Comparison of ENCODE assay signal across 1 cellular context in the genomic region with DNA sequence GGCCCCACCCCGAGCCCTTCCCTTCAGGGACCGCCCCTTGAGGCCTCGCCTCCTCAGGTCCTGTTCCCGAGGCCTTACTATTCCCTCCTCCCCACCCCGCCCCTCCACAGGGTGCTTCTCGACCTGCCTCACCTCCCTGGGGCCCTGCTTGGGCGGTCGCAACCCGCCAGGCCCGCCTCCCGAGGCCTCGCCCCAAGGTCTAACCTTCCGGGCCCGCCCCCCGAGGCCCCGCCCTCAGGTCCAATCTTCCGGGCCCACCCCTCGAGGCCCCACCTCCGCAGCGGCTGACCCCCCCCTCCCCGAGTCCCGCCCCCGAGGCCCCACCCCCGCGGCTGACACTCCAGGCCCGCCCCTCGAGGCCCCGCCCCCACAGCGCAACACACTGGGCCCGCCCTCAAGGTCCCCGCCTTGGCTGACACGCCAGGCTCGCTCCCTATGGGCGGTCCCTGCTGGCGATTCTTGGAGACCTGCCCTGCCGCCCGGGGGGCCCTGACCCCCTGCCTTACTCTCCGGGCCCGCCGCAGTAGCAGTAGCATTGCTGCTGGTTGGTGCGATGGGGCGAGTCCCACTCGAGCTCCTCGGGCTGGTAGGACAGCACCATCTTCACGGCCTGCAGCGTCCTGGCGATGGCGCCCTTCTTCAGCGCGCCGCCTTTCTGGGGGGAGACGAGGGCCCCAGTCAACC.
TF ChIP-seq lines count a peak whose summit lies in the region.

No MANE protein-coding gene starts in this region.

TF ChIP-seq in HEK293, 187 proteins besides CTCF, POLR2A, EP300 and RAD21 (continued from another document and continues in another):
- TF ChIP-seq, protein P1, sequence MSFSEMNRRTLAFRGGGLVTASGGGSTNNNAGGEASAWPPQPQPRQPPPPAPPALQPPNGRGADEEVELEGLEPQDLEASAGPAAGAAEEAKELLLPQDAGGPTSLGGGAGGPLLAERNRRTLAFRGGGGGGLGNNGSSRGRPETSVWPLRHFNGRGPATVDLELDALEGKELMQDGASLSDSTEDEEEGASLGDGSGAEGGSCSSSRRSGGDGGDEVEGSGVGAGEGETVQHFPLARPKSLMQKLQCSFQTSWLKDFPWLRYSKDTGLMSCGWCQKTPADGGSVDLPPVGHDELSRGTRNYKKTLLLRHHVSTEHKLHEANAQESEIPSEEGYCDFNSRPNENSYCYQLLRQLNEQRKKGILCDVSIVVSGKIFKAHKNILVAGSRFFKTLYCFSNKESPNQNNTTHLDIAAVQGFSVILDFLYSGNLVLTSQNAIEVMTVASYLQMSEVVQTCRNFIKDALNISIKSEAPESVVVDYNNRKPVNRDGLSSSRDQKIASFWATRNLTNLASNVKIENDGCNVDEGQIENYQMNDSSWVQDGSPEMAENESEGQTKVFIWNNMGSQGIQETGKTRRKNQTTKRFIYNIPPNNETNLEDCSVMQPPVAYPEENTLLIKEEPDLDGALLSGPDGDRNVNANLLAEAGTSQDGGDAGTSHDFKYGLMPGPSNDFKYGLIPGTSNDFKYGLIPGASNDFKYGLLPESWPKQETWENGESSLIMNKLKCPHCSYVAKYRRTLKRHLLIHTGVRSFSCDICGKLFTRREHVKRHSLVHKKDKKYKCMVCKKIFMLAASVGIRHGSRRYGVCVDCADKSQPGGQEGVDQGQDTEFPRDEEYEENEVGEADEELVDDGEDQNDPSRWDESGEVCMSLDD (tag by site-specific recombination; IDR thresholded peaks at IDR 0.05), result 0 out of 2 replicates have a peak, but pooled peaks have one; percentile 37
- TF ChIP-seq ZNF202 (tag by site-specific recombination; IDR thresholded peaks at IDR 0.05; ENCODE audit: borderline replicate concordance), result no peak
- TF ChIP-seq, protein P2, sequence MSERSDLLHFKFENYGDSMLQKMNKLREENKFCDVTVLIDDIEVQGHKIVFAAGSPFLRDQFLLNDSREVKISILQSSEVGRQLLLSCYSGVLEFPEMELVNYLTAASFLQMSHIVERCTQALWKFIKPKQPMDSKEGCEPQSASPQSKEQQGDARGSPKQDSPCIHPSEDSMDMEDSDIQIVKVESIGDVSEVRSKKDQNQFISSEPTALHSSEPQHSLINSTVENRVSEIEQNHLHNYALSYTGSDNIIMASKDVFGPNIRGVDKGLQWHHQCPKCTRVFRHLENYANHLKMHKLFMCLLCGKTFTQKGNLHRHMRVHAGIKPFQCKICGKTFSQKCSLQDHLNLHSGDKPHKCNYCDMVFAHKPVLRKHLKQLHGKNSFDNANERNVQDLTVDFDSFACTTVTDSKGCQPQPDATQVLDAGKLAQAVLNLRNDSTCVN (tag by site-specific recombination; optimal IDR thresholded peaks at IDR 0.05), result peak; percentile 59
- 0 out of 2 replicates have a peak, but pooled peaks have one; percentile 2 for TF ChIP-seq ZFP69B (tag by site-specific recombination; IDR thresholded peaks at IDR 0.05)
- TF ChIP-seq, protein P3, sequence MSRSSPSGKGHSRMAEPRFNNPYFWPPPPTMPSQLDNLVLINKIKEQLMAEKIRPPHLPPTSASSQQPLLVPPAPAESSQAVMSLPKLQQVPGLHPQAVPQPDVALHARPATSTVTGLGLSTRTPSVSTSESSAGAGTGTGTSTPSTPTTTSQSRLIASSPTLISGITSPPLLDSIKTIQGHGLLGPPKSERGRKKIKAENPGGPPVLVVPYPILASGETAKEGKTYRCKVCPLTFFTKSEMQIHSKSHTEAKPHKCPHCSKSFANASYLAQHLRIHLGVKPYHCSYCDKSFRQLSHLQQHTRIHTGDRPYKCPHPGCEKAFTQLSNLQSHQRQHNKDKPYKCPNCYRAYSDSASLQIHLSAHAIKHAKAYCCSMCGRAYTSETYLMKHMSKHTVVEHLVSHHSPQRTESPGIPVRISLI (tag by site-specific recombination; IDR thresholded peaks at IDR 0.05), result no peak
- TF ChIP-seq ZNF433 (tag by site-specific recombination; IDR thresholded peaks at IDR 0.05; ENCODE audit: low read depth), result no peak
- TF ChIP-seq ZNF423 (tag by site-specific recombination; IDR thresholded peaks at IDR 0.05), result peak; percentile 63
- TF ChIP-seq GFI1B (tag by site-specific recombination; IDR thresholded peaks at IDR 0.05), result no peak
- peak; percentile 95 for TF ChIP-seq ZNF121 (tag by site-specific recombination; IDR thresholded peaks at IDR 0.05)
- TF ChIP-seq ZNF341 (tag by site-specific recombination; IDR thresholded peaks at IDR 0.05; ENCODE audit: low read depth), result peak; percentile 85
- 0 out of 2 replicates have a peak, but pooled peaks have one; percentile 16 for TF ChIP-seq WT1 (tag by site-specific recombination; IDR thresholded peaks at IDR 0.05)
- peak; percentile 30 for TF ChIP-seq SP7 (tag by site-specific recombination; IDR thresholded peaks at IDR 0.05)
- TF ChIP-seq GLIS1 (tag by site-specific recombination; IDR thresholded peaks at IDR 0.05), result peak; percentile 96
- peak; percentile 87 for TF ChIP-seq SP2 (tag by site-specific recombination; IDR thresholded peaks at IDR 0.05)
- no peak for TF ChIP-seq ZNF837 (tag by site-specific recombination; IDR thresholded peaks at IDR 0.05)
- 0 out of 2 replicates have a peak, but pooled peaks have one; percentile 17 for TF ChIP-seq ZXDB (tag by site-specific recombination; IDR thresholded peaks at IDR 0.05)
- 0 out of 2 replicates have a peak, but pooled peaks have one; percentile 18 for TF ChIP-seq BCL11A (tag by site-specific recombination; IDR thresholded peaks at IDR 0.05; ENCODE audit: low read depth)
- TF ChIP-seq YY1 (tag by site-specific recombination; IDR thresholded peaks at IDR 0.05), result peak; percentile 38; the same call in 1 of the 2 replicates
- TF ChIP-seq, protein P4, sequence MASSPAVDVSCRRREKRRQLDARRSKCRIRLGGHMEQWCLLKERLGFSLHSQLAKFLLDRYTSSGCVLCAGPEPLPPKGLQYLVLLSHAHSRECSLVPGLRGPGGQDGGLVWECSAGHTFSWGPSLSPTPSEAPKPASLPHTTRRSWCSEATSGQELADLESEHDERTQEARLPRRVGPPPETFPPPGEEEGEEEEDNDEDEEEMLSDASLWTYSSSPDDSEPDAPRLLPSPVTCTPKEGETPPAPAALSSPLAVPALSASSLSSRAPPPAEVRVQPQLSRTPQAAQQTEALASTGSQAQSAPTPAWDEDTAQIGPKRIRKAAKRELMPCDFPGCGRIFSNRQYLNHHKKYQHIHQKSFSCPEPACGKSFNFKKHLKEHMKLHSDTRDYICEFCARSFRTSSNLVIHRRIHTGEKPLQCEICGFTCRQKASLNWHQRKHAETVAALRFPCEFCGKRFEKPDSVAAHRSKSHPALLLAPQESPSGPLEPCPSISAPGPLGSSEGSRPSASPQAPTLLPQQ (tag by site-specific recombination; IDR thresholded peaks at IDR 0.05), result peak; percentile 25; the same call in 1 of the 2 replicates
- TF ChIP-seq ZNF175 (tag by site-specific recombination; IDR thresholded peaks at IDR 0.05), result no peak
- TF ChIP-seq KLF7 (tag by site-specific recombination; IDR thresholded peaks at IDR 0.05; ENCODE audit: borderline replicate concordance), result peak; percentile 23; the same call in 1 of the 2 replicates
- TF ChIP-seq ZNF24 (tag by site-specific recombination; IDR thresholded peaks at IDR 0.05), result no peak
- TF ChIP-seq ZNF214 (tag by site-specific recombination; IDR thresholded peaks at IDR 0.05; ENCODE audit: borderline replicate concordance), result no peak
- TF ChIP-seq GLIS2 (tag by site-specific recombination; IDR thresholded peaks at IDR 0.05), result peak; percentile 87
- TF ChIP-seq ZIC2 (tag by site-specific recombination; IDR thresholded peaks at IDR 0.05), result peak; percentile 84
- TF ChIP-seq KLF8 (tag by site-specific recombination; IDR thresholded peaks at IDR 0.05), result 0 out of 2 replicates have a peak, but pooled peaks have one; percentile 37
- no peak for TF ChIP-seq ZNF221 (tag by site-specific recombination; IDR thresholded peaks at IDR 0.05; ENCODE audit: borderline replicate concordance)
- no peak for TF ChIP-seq ZNF266 (tag by site-specific recombination; IDR thresholded peaks at IDR 0.05; ENCODE audit: low read depth)
- TF ChIP-seq SP3 (tag by site-specific recombination; IDR thresholded peaks at IDR 0.05), result peak; percentile 89
- TF ChIP-seq ZNF2 (tag by site-specific recombination; IDR thresholded peaks at IDR 0.05), result 0 out of 2 replicates have a peak, but pooled peaks have one; percentile 46
- TF ChIP-seq ZNF629 (tag by site-specific recombination; IDR thresholded peaks at IDR 0.05), result 0 out of 2 replicates have a peak, but pooled peaks have one; percentile 29
- TF ChIP-seq, protein P5, sequence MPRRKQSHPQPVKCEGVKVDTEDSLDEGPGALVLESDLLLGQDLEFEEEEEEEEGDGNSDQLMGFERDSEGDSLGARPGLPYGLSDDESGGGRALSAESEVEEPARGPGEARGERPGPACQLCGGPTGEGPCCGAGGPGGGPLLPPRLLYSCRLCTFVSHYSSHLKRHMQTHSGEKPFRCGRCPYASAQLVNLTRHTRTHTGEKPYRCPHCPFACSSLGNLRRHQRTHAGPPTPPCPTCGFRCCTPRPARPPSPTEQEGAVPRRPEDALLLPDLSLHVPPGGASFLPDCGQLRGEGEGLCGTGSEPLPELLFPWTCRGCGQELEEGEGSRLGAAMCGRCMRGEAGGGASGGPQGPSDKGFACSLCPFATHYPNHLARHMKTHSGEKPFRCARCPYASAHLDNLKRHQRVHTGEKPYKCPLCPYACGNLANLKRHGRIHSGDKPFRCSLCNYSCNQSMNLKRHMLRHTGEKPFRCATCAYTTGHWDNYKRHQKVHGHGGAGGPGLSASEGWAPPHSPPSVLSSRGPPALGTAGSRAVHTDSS (tag by site-specific recombination; IDR thresholded peaks at IDR 0.05), result no peak
- TF ChIP-seq ZFP37 (tag by site-specific recombination; IDR thresholded peaks at IDR 0.05), result 0 out of 2 replicates have a peak, but pooled peaks have one; percentile 34
- peak; percentile 79 for TF ChIP-seq KLF1 (tag by site-specific recombination; IDR thresholded peaks at IDR 0.05)
- TF ChIP-seq, protein P6, sequence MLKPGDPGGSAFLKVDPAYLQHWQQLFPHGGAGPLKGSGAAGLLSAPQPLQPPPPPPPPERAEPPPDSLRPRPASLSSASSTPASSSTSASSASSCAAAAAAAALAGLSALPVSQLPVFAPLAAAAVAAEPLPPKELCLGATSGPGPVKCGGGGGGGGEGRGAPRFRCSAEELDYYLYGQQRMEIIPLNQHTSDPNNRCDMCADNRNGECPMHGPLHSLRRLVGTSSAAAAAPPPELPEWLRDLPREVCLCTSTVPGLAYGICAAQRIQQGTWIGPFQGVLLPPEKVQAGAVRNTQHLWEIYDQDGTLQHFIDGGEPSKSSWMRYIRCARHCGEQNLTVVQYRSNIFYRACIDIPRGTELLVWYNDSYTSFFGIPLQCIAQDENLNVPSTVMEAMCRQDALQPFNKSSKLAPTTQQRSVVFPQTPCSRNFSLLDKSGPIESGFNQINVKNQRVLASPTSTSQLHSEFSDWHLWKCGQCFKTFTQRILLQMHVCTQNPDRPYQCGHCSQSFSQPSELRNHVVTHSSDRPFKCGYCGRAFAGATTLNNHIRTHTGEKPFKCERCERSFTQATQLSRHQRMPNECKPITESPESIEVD (tag by site-specific recombination; IDR thresholded peaks at IDR 0.05), result no peak
- TF ChIP-seq, protein P7, sequence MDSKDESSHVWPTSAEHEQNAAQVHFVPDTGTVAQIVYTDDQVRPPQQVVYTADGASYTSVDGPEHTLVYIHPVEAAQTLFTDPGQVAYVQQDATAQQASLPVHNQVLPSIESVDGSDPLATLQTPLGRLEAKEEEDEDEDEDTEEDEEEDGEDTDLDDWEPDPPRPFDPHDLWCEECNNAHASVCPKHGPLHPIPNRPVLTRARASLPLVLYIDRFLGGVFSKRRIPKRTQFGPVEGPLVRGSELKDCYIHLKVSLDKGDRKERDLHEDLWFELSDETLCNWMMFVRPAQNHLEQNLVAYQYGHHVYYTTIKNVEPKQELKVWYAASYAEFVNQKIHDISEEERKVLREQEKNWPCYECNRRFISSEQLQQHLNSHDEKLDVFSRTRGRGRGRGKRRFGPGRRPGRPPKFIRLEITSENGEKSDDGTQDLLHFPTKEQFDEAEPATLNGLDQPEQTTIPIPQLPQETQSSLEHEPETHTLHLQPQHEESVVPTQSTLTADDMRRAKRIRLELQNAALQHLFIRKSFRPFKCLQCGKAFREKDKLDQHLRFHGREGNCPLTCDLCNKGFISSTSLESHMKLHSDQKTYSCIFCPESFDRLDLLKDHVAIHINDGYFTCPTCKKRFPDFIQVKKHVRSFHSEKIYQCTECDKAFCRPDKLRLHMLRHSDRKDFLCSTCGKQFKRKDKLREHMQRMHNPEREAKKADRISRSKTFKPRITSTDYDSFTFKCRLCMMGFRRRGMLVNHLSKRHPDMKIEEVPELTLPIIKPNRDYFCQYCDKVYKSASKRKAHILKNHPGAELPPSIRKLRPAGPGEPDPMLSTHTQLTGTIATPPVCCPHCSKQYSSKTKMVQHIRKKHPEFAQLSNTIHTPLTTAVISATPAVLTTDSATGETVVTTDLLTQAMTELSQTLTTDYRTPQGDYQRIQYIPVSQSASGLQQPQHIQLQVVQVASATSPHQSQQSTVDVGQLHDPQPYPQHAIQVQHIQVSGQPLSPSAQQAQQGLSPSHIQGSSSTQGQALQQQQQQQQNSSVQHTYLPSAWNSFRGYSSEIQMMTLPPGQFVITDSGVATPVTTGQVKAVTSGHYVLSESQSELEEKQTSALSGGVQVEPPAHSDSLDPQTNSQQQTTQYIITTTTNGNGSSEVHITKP (tag by site-specific recombination; IDR thresholded peaks at IDR 0.05), result peak; percentile 58; the same call in 1 of the 2 replicates
- TF ChIP-seq ZNF555 (tag by site-specific recombination; conservative IDR thresholded peaks at IDR 0.05), result no peak
- TF ChIP-seq, protein P8, sequence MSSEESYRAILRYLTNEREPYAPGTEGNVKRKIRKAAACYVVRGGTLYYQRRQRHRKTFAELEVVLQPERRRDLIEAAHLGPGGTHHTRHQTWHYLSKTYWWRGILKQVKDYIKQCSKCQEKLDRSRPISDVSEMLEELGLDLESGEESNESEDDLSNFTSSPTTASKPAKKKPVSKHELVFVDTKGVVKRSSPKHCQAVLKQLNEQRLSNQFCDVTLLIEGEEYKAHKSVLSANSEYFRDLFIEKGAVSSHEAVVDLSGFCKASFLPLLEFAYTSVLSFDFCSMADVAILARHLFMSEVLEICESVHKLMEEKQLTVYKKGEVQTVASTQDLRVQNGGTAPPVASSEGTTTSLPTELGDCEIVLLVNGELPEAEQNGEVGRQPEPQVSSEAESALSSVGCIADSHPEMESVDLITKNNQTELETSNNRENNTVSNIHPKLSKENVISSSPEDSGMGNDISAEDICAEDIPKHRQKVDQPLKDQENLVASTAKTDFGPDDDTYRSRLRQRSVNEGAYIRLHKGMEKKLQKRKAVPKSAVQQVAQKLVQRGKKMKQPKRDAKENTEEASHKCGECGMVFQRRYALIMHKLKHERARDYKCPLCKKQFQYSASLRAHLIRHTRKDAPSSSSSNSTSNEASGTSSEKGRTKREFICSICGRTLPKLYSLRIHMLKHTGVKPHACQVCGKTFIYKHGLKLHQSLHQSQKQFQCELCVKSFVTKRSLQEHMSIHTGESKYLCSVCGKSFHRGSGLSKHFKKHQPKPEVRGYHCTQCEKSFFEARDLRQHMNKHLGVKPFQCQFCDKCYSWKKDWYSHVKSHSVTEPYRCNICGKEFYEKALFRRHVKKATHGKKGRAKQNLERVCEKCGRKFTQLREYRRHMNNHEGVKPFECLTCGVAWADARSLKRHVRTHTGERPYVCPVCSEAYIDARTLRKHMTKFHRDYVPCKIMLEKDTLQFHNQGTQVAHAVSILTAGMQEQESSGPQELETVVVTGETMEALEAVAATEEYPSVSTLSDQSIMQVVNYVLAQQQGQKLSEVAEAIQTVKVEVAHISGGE (tag by site-specific recombination; conservative IDR thresholded peaks at IDR 0.05; ENCODE audit: low read depth), result no peak
- peak; percentile 16; the same call in 1 of the 2 replicates for TF ChIP-seq ZNF600 (tag by site-specific recombination; IDR thresholded peaks at IDR 0.05)
